Comparison of ENCODE assay signal across 8 cellular contexts in the genomic region with DNA sequence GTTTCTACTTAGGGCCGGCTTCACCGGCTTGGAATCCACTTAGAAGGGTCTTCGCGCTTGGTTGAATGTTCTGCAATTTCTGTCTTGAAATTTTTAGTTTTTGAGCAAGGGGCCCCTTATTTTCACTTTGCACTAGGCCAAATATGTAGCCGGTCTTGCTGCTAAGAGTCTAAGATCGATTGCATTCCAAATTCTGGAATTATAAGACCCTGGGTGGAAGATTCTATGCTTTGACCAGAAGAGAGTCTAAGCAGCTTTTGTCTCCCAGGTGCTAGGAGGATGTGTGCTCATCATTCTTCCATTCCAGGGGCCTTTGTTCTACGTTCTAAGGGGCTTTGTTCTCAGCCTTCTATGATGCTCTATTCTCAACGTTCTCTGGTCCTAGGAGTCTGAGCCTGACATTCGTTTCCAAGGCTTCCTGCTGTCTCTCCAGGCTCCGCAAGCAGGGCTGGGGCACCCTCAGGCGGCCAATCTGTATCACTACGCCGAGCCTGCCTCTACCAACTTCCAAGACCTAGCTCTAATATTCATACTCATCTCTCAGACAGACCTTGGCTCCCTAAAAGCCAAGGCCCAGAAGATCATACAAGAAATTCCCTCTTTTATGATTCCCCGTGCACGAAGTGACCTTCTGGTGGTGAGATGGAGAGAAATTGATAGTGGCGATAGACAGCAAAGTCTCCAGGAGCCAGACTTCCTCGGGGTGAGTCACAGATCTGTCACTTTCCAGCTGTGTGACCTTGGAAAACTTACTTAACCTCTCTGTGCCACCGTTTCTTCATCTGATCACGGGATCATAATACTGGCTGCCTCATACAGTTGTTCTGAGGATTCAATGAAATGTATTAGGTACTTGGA. TPM values are rescaled to one million over a fixed set of nuclear protein-coding genes. Genes with fewer than 3 reads are reported as not detected.
DNase-seq lines count a peak whose midpoint lies in the region; ATAC-seq and TF ChIP-seq lines count a peak whose summit lies in the region.

No MANE protein-coding gene starts in this region.

- DNase-seq in GM04504 (ENCODE audit: low read depth) (peak; percentile 76), NAMALWA (ENCODE audit: low spot score) (peak; percentile 87), SK-N-DZ (ENCODE audit: low spot score) (peak; percentile 77), non-pigmented ciliary epithelial cell (ENCODE audit: low read depth) (peak; percentile 68)
- peak; percentile 85 for DNase-seq in activated naive CD4-positive, alpha-beta T cell treated with anti-CD3 and anti-CD28 coated beads, Interleukin-2, amount 10 ng/mL, durations not matched to agents 7 days and 5 days

- no peaks in the 10 kb centered on the region for H3K36me3 Mint-ChIP-seq in activated naive CD4-positive, alpha-beta T cell treated with anti-CD3 and anti-CD28 coated beads, Interleukin-2, amount 10 ng/mL, durations not matched to agents 7 days and 5 days

- peaks cover 23% of the 10 kb centered on the region for H3K4me1 Mint-ChIP-seq in activated naive CD4-positive, alpha-beta T cell treated with anti-CD3 and anti-CD28 coated beads, Interleukin-2, amount 10 ng/mL, durations not matched to agents 7 days and 5 days

- TF ChIP-seq CTCF in gastroesophageal sphincter (IDR thresholded peaks at IDR 0.05) = peak in 3 of 4 experiments; percentile 95 to 96 (median 96)

- no peaks in the 10 kb centered on the region for H3K27me3 ChIP-seq in gastroesophageal sphincter
- peaks cover 13 to 21% (median 19%) of the 10 kb centered on the region in 5 donors for H3K27me3 ChIP-seq in subcutaneous abdominal adipose tissue (ENCODE audit: control insufficient read depth in 5 of 5, insufficient read depth in 4 of 5, low read length in 5 of 5)

- TF ChIP-seq POLR2A in gastroesophageal sphincter (IDR thresholded peaks at IDR 0.05) = no peak

- peak overlapping the region in 1 of 5 donors; percentile 42 for H3K9ac ChIP-seq in subcutaneous abdominal adipose tissue (ENCODE audit: low read length in 5 of 5)

- no peaks in the 10 kb centered on the region for H3K9me3 Mint-ChIP-seq in activated naive CD4-positive, alpha-beta T cell treated with anti-CD3 and anti-CD28 coated beads, Interleukin-2, amount 10 ng/mL, durations not matched to agents 7 days and 5 days

- peak overlapping the region in 1 of 2 donors; percentile 44 for H3K4me3 ChIP-seq in gastroesophageal sphincter
- peak overlapping the region; percentile 47 to 64 (median 54) for H3K4me3 ChIP-seq in subcutaneous abdominal adipose tissue (ENCODE audit: low read depth in 1 of 5, low read length in 5 of 5)

- WGBS in gastroesophageal sphincter (ENCODE audit: low coverage in 1 of 2), 2 donors = 1 to 18% methylated on average over 7 to 18 of the region's 19 CpGs

- no peak for TF ChIP-seq EP300 in gastroesophageal sphincter (IDR thresholded peaks at IDR 0.05)

- H3K4me1 ChIP-seq in gastroesophageal sphincter = peaks cover 0 to 47% (median 23%) of the 10 kb centered on the region in 3 donors
- H3K4me1 ChIP-seq in subcutaneous abdominal adipose tissue (ENCODE audit: control insufficient read depth in 5 of 5, insufficient read depth in 5 of 5, low read length in 5 of 5) = peaks cover 0 to 26% (median 24%) of the 10 kb centered on the region in 5 donors

- H3K9me3 ChIP-seq in gastroesophageal sphincter (no peaks in the 10 kb centered on the region), subcutaneous abdominal adipose tissue (ENCODE audit: control insufficient read depth in 5 of 5, low read length in 5 of 5) (no peaks in the 10 kb centered on the region)

- peaks cover 83% of the 10 kb centered on the region for H3K27me3 Mint-ChIP-seq in activated naive CD4-positive, alpha-beta T cell treated with anti-CD3 and anti-CD28 coated beads, Interleukin-2, amount 10 ng/mL, durations not matched to agents 7 days and 5 days

- ATAC-seq in gastroesophageal sphincter = peak; percentile 67
- ATAC-seq in GM18858 (IDR thresholded peaks at IDR 0.05; ENCODE audit: unreplicated experiment) = no peak

- H3K27ac ChIP-seq in gastroesophageal sphincter = peak overlapping the region; percentile 45 to 95 (median 88)
- H3K27ac ChIP-seq in subcutaneous abdominal adipose tissue (ENCODE audit: low read depth, low read length) = peak overlapping the region; percentile 59

- H3K36me3 ChIP-seq in gastroesophageal sphincter = no peaks in the 10 kb centered on the region
- no peaks in the 10 kb centered on the region for H3K36me3 ChIP-seq in subcutaneous abdominal adipose tissue (ENCODE audit: control insufficient read depth in 5 of 5, insufficient read depth in 5 of 5, low read length in 5 of 5)

- peak overlapping the region; percentile 66 for H3K4me3 Mint-ChIP-seq in activated naive CD4-positive, alpha-beta T cell treated with anti-CD3 and anti-CD28 coated beads, Interleukin-2, amount 10 ng/mL, durations not matched to agents 7 days and 5 days

- peak overlapping the region; percentile 87 for H3K27ac Mint-ChIP-seq in activated naive CD4-positive, alpha-beta T cell treated with anti-CD3 and anti-CD28 coated beads, Interleukin-2, amount 10 ng/mL, durations not matched to agents 7 days and 5 days

- CTCF ChIA-PET in activated naive CD4-positive, alpha-beta T cell treated with anti-CD3 and anti-CD28 coated beads, Interleukin-2, amount 10 ng/mL, durations not matched to agents 7 days and 5 days (lab: Charles Lee) = interaction anchor here (0.6 to 8.2 kb wide), 28 partner anchors 11 to 289 kb away, joined by 3 to 147 read pairs (median 5); partner anchors contain the start of genes CALM3 and GNG8

RNA-seq across cellular contexts. Expression of gene DACT3, which starts 1.0 kb away (rescaled TPM):
- 3.1 and 6.6 TPM in 2 replicates for polyA plus RNA-seq in SK-N-DZ (2014; cell fraction: cytosol; rRNA removed)
- 3.2 and 5.7 TPM in 2 replicates for polyA plus RNA-seq in SK-N-DZ (2014; cell fraction: nucleus; rRNA removed)
- 100 to 1,000 TPM in 1 of 4 donors, 10 to 100 TPM in 3; 42.9 to 105 (median 53.1) TPM for total RNA-seq in gastroesophageal sphincter

RNA-seq across cellular contexts. Expression of gene GNG8, which starts 26.0 kb away (rescaled TPM):
- polyA plus RNA-seq in SK-N-DZ (2014; cell fraction: cytosol; rRNA removed) = not detected in 2 replicates
- not detected in 2 replicates for polyA plus RNA-seq in SK-N-DZ (2014; cell fraction: nucleus; rRNA removed)
- not detected for total RNA-seq in gastroesophageal sphincter

RNA-seq across cellular contexts. Expression of gene PTGIR, which starts 37.1 kb away (rescaled TPM):
- polyA plus RNA-seq in SK-N-DZ (2014; cell fraction: cytosol; rRNA removed) = 0.15 and 0.72 TPM in 2 replicates
- polyA plus RNA-seq in SK-N-DZ (2014; cell fraction: nucleus; rRNA removed) = 0.50 and 0.57 TPM in 2 replicates
- total RNA-seq in gastroesophageal sphincter = 1 to 10 TPM; 3.6 to 5.9 (median 4.3) TPM

RNA-seq across cellular contexts. Expression of gene PRKD2, which starts 55.0 kb away (rescaled TPM):
- polyA plus RNA-seq in SK-N-DZ (2014; cell fraction: cytosol; rRNA removed) = 7.4 and 8.8 TPM in 2 replicates
- 10.0 and 12.7 TPM in 2 replicates for polyA plus RNA-seq in SK-N-DZ (2014; cell fraction: nucleus; rRNA removed)
- total RNA-seq in gastroesophageal sphincter = 10 to 100 TPM; 15.2 to 33.6 (median 19.7) TPM
